15 cellular contexts compared by ENCODE assay signal in the genomic region with DNA sequence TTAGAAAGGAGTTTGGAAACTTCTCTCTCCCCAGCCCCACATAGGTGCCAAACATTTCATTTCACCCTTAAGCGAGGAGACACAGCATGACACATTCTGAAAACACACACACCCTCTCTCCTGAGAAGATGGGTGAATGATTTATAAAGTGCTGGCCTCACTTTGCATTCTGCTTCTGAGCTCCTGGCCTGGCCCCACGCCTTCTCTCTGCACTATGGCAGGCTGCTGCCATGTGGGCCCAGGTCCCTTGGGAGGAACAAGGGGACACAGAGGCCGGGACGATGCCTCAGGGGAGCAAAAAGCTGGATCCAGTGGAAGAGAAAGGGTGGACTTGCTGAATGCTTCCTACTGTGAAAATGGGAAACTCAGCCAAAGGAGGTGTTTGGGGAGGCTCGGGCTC. TPM values are rescaled to one million over a fixed set of nuclear protein-coding genes. Genes with fewer than 3 reads are reported as not detected.
DNase-seq lines count a peak whose midpoint lies in the region; ATAC-seq and TF ChIP-seq lines count a peak whose summit lies in the region.
"Had no signal": no experiment of that assay in that cellular context is flagged by ENCODE, and none has a peak within 500 bp of the region (broad histone marks: within the 10 kb centered on the region; RNA-seq: fewer than 3 reads in every experiment).

No MANE protein-coding gene starts in this region.

- no peaks in the 10 kb centered on the region for H3K9me3 ChIP-seq in ascending aorta
- H3K9me3 ChIP-seq in psoas muscle: no peaks in the 10 kb centered on the region

- TF ChIP-seq CTCF in GM20000 (IDR thresholded peaks at IDR 0.05; ENCODE audit: extremely low read depth, missing control alignments) (no peak), ascending aorta (IDR thresholded peaks at IDR 0.05) (no peak), psoas muscle (IDR thresholded peaks at IDR 0.05) (no peak)

- H3K27ac ChIP-seq in ascending aorta: peak overlapping the region; percentile 62 to 64
- H3K27ac ChIP-seq in psoas muscle: no peak overlapping the region
- H3K27ac ChIP-seq: KMS-11 had no signal

- H3K4me1 ChIP-seq in ascending aorta (peaks cover 0 to 16% of the 10 kb centered on the region in 2 donors), psoas muscle (no peaks in the 10 kb centered on the region)

- ATAC-seq in GM18498 (IDR thresholded peaks at IDR 0.05; ENCODE audit: unreplicated experiment) (peak; percentile 95), HG02943 (IDR thresholded peaks at IDR 0.05; ENCODE audit: low read depth, unreplicated experiment) (peak; percentile 96), psoas muscle (no peak)

- DNase-seq in GM20000 (ENCODE audit: low spot score): peak; percentile 71
- DNase-seq in ascending aorta (ENCODE audit: low spot score in 2 of 2): no peak
- DNase-seq in psoas muscle: no peak
- no peak for DNase-seq in NOMO-1 treated with dmso at 0.1 percent for 144 hours (lab: John Stamatoyannopoulos, UW; ENCODE audit: unreplicated experiment)
- DNase-seq in RKO (ENCODE audit: low spot score): no peak
- DNase-seq in activated effector memory CD4-positive, alpha-beta T cell treated with anti-CD3 and anti-CD28 coated beads, Interleukin-2, amount 50 U/mL, for 16 hours: no peak
- DNase-seq: activated effector memory CD4-positive, alpha-beta T cell treated with Interleukin-2 at 50 U/mL for 16 hours; EL; kidney glomerular epithelial cell; SHP77 treated with DMSO at 0.1 percent for 48 hours; stimulated activated CD4-positive, alpha-beta T cell treated with anti-CD3 and anti-CD28 coated beads, Interleukin-4, amount 100 ng/mL, for 4 hours had no signal

- no peaks in the 10 kb centered on the region for H3K27me3 ChIP-seq in ascending aorta
- H3K27me3 ChIP-seq in psoas muscle (ENCODE audit: insufficient read depth in 3 of 3, low read length in 2 of 3): peaks cover 0 to 9% (median 2%) of the 10 kb centered on the region in 3 donors

- peaks cover 0 to 13% of the 10 kb centered on the region in 2 donors for H3K36me3 ChIP-seq in ascending aorta
- no peaks in the 10 kb centered on the region for H3K36me3 ChIP-seq in psoas muscle (ENCODE audit: insufficient read depth in 1 of 2, low read depth in 1 of 2)

- 25 to 43% (median 42%) methylated on average over 5 of the region's 5 CpGs for WGBS in psoas muscle, 3 donors

- no peak overlapping the region for H3K4me3 ChIP-seq in ascending aorta
- no peak overlapping the region for H3K4me3 ChIP-seq in psoas muscle

- intact Hi-C loops in ascending aorta (cut with DNase I): no loop called here
- intact Hi-C loops in psoas muscle (cut with DNase I): no loop called here

RNA-seq across cellular contexts. Expression of gene CPXM2, which starts 56.0 kb away (rescaled TPM):
- total RNA-seq in ascending aorta (125 TPM), psoas muscle (1 to 10 TPM; 1.1 to 5.2 (median 2.5) TPM)
- polyA plus RNA-seq in psoas muscle: 1 to 10 TPM in 1 of 3 donors, under 1 TPM in 2; 0.78 to 1.4 (median 0.83) TPM
- total RNA-seq: H4 had no signal

Comparison
In these comparisons a context has a peak if more than half of its experiments do, and no peak if none do; other contexts are left out.
1. ATAC-seq: peak in GM18498 (single experiment) and HG02943 (single experiment); none in psoas muscle (0 of 4).
2. RNA of gene CPXM2, which starts 56.0 kb away (total RNA-seq): 125 TPM in ascending aorta (single experiment); 1.1 to 5.2 TPM in psoas muscle; every median in the first group is over 10 times any median in the second.